ENCODE assay signal across 8 cellular contexts in the genomic region with DNA sequence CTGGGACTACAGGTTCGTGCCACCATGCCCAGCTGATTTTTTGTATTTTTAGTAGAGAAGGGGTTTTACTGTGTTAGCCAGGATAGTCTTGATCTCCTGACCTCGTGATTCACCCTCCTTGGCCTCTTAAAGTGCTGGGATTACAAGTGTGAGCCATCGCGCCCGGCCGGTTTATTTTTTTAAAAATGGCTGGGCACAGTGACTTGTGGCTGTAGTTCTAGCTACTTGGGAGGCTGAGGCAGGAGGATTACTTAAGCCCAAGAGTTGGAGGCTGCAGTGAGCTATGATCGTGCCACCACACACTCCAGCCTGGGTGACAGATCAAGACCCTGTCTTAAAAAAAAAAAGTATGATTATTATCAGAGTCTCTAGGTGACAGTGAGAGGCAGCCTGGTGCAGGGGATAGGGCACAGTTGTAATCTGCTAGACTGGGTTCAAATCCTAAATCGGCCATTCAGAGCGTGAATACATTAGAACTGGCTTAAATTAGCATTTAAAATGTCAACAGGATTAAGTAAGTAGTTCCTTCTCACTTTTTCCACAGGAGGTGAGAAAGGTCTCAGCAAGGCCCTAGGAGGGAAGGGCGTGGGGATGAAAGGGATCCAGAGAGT. TPM values are rescaled to one million over a fixed set of nuclear protein-coding genes. Genes with fewer than 3 reads are reported as not detected.
DNase-seq lines count a peak whose midpoint lies in the region; ATAC-seq, FAIRE-seq and TF ChIP-seq lines count a peak whose summit lies in the region.

No MANE protein-coding gene starts in this region.

- 75% methylated on average over 10 of the region's 10 CpGs for WGBS in A549 (ENCODE audit: missing lambda C conversion rate)
- WGBS in mesendoderm (ENCODE audit: extremely low coverage, insufficient coverage, low lambda C conversion rate) = no CpG with 5 or more reads among the region's 10 CpGs

- no peak; a peak in 1 of 6 replicates for ATAC-seq in A549
- ATAC-seq in HG03135 (IDR thresholded peaks at IDR 0.05; ENCODE audit: unreplicated experiment) = no peak

- peak overlapping the region; percentile 90 for H3K56ac ChIP-seq in mesendoderm (ENCODE audit: low read length)

- no peak for TF ChIP-seq CTCF in A549 (IDR thresholded peaks at IDR 0.05)
- no peak for TF ChIP-seq CTCF in HFF-Myc (IDR thresholded peaks at IDR 0.05; ENCODE audit: low read depth, low read length, missing control alignments)
- TF ChIP-seq CTCF in astrocyte of the spinal cord (IDR thresholded peaks at IDR 0.05; ENCODE audit: low read depth, low read length) = no peak

- DNase-seq in A549 (ENCODE audit: low read depth in 1 of 2, low spot score in 1 of 2) (no peak), HFF-Myc (ENCODE audit: extremely low read depth, low read depth) (no peak), astrocyte of the spinal cord (ENCODE audit: low read depth, low spot score) (no peak), mesendoderm (no peak), Ammon's horn (ENCODE audit: low spot score) (no peak), DMS114 treated with DMSO at 0.1 percent for 48 hours (lab: John Stamatoyannopoulos, UW; ENCODE audit: unreplicated experiment) (no peak)
- no peak for DNase-seq in activated CD4-positive, alpha-beta T cell treated with anti-CD3 and anti-CD28 coated beads for 48 hours

- H4K8ac ChIP-seq in mesendoderm (ENCODE audit: low read depth, low read length) = no peak overlapping the region

- peaks cover 2% of the 10 kb centered on the region for H3K79me2 ChIP-seq in mesendoderm (ENCODE audit: control insufficient read depth, insufficient read depth, low read length)

- H2BK5ac ChIP-seq in mesendoderm (ENCODE audit: low read length) = no peak overlapping the region

- H3K4me2 ChIP-seq in A549 (peak overlapping the region; percentile 77), mesendoderm (ENCODE audit: low read length) (peak overlapping the region; percentile 51)

- no peak for TF ChIP-seq EP300 in A549 (IDR thresholded peaks at IDR 0.05)

- H3K27me3 ChIP-seq in mesendoderm (ENCODE audit: insufficient read depth, low read length, poor library complexity) = no peaks in the 10 kb centered on the region

- TF ChIP-seq RAD21 in A549 (conservative IDR thresholded peaks at IDR 0.05 in 1 of 2, IDR thresholded peaks at IDR 0.05 in 1 of 2) = no peak

- H4K5ac ChIP-seq in mesendoderm (ENCODE audit: low read length) = no peak overlapping the region

- peak overlapping the region; percentile 63 for H2BK120ac ChIP-seq in mesendoderm (ENCODE audit: low read depth, low read length)

- no peak overlapping the region for H2AK5ac ChIP-seq in mesendoderm (ENCODE audit: low read length)

- TF ChIP-seq POLR2A in A549 (IDR thresholded peaks at IDR 0.05; ENCODE audit: low read length) = no peak

- H3K79me1 ChIP-seq in mesendoderm (ENCODE audit: low read length) = peaks cover 2% of the 10 kb centered on the region

- H3K4me1 ChIP-seq in A549 (peaks cover 12% of the 10 kb centered on the region), mesendoderm (ENCODE audit: control insufficient read depth, low read depth, low read length) (peaks cover 11% of the 10 kb centered on the region)

- H3K27ac ChIP-seq in A549 (peak overlapping the region; percentile 84 to 96), mesendoderm (ENCODE audit: low read depth, low read length) (peak overlapping the region; percentile 31)

- H3K18ac ChIP-seq in mesendoderm (ENCODE audit: low read length) = no peak overlapping the region

- in situ Hi-C loops in astrocyte of the spinal cord (cut with HindIII; ENCODE audit: low sequenced_read_pairs) = no loop called here

- H2BK15ac ChIP-seq in mesendoderm (replicated peaks; ENCODE audit: low read depth) = no peak overlapping the region

- H3K9me3 ChIP-seq in A549 = no peaks in the 10 kb centered on the region

- peak overlapping the region; percentile 57 for H3K4me3 ChIP-seq in A549
- peak overlapping the region; percentile 53 for H3K4me3 ChIP-seq in HFF-Myc (replicated peaks; ENCODE audit: low read depth, low read length)
- peak overlapping the region; percentile 57 for H3K4me3 ChIP-seq in astrocyte of the spinal cord (ENCODE audit: low read depth, low read length)
- H3K4me3 ChIP-seq in mesendoderm (ENCODE audit: low read length) = no peak overlapping the region

- no peak overlapping the region for H3K23ac ChIP-seq in mesendoderm (ENCODE audit: low read length)

- H3K4ac ChIP-seq in mesendoderm (ENCODE audit: low read depth, low read length) = peak overlapping the region; percentile 28

- H3K36me3 ChIP-seq in mesendoderm (ENCODE audit: control insufficient read depth, insufficient read depth, low read length) = no peaks in the 10 kb centered on the region

- CTCF ChIA-PET in A549 (lab: Yijun Ruan, JAX) = interaction anchor here (1.4 to 3.5 kb wide), 3 partner anchors 9 to 13 kb away, joined by 5 to 26 read pairs (median 11); no protein-coding TSS in a partner anchor

- H3K9ac ChIP-seq in mesendoderm (ENCODE audit: low read length) = peak overlapping the region; percentile 75

- FAIRE-seq in A549 (lab: Jason Lieb, UNC) = no peak

- POLR2A ChIA-PET in A549 (lab: Yijun Ruan, JAX) = interaction anchor here (1.4 kb wide), 1 partner anchor 8 kb away, joined by 4 read pairs; no protein-coding TSS in a partner anchor

TF ChIP-seq in A549, 52 proteins besides CTCF, POLR2A, EP300 and RAD21:
- TF ChIP-seq, protein P1, sequence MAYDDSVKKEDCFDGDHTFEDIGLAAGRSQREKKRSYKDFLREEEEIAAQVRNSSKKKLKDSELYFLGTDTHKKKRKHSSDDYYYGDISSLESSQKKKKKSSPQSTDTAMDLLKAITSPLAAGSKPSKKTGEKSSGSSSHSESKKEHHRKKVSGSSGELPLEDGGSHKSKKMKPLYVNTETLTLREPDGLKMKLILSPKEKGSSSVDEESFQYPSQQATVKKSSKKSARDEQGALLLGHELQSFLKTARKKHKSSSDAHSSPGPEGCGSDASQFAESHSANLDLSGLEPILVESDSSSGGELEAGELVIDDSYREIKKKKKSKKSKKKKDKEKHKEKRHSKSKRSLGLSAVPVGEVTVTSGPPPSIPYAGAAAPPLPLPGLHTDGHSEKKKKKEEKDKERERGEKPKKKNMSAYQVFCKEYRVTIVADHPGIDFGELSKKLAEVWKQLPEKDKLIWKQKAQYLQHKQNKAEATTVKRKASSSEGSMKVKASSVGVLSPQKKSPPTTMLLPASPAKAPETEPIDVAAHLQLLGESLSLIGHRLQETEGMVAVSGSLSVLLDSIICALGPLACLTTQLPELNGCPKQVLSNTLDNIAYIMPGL (CRISPR knock-in tag; IDR thresholded peaks at IDR 0.05; ENCODE audit: borderline replicate concordance) = no peak
- TF ChIP-seq PHF8 (IDR thresholded peaks at IDR 0.05; ENCODE audit: borderline replicate concordance, low read depth) = no peak
- no peak for TF ChIP-seq EHF (CRISPR knock-in tag; IDR thresholded peaks at IDR 0.05)
- TF ChIP-seq HDAC2 (IDR thresholded peaks at IDR 0.05) = no peak
- no peak for TF ChIP-seq FOSB (CRISPR knock-in tag; IDR thresholded peaks at IDR 0.05)
- TF ChIP-seq RNF2 (IDR thresholded peaks at IDR 0.05; ENCODE audit: borderline replicate concordance, low read depth) = no peak
- TF ChIP-seq ZNF302 (CRISPR knock-in tag; IDR thresholded peaks at IDR 0.05) = no peak
- no peak for TF ChIP-seq JUNB (IDR thresholded peaks at IDR 0.05)
- TF ChIP-seq GATA3 (IDR thresholded peaks at IDR 0.05; ENCODE audit: borderline replicate concordance) = no peak

RNA-seq across cellular contexts. Expression of a gene that starts 0.4 kb away (rescaled TPM):
- polyA plus RNA-seq in A549 (2011; rRNA removed) (61.1 and 62.1 TPM in 2 replicates), A549 (2017; fragmentation: RNase III; extraction: RNeasy Plus Mini Kit Qiagen cat#74134 plus additional on column Dnase treatment) (44.0 to 45.7 TPM (median 45.0 TPM) in 3 replicates)
- 22.9 and 26.6 TPM in 2 replicates for polyA plus RNA-seq in A549 (2012; cell fraction: cytosol; rRNA removed)
- polyA plus RNA-seq in A549 (2012; cell fraction: nucleus; rRNA removed) = 12.1 and 21.3 TPM in 2 replicates
- 9.5 and 14.6 TPM in 2 replicates for polyA minus RNA-seq in A549 (2011; rRNA and poly(A)+ RNA removed)
- 46.4 TPM for polyA plus RNA-seq in mesendoderm (2013, experiment 1 of 2)
- 43.8 TPM for polyA plus RNA-seq in mesendoderm (2013, experiment 2 of 2)
